In the genomic region with DNA sequence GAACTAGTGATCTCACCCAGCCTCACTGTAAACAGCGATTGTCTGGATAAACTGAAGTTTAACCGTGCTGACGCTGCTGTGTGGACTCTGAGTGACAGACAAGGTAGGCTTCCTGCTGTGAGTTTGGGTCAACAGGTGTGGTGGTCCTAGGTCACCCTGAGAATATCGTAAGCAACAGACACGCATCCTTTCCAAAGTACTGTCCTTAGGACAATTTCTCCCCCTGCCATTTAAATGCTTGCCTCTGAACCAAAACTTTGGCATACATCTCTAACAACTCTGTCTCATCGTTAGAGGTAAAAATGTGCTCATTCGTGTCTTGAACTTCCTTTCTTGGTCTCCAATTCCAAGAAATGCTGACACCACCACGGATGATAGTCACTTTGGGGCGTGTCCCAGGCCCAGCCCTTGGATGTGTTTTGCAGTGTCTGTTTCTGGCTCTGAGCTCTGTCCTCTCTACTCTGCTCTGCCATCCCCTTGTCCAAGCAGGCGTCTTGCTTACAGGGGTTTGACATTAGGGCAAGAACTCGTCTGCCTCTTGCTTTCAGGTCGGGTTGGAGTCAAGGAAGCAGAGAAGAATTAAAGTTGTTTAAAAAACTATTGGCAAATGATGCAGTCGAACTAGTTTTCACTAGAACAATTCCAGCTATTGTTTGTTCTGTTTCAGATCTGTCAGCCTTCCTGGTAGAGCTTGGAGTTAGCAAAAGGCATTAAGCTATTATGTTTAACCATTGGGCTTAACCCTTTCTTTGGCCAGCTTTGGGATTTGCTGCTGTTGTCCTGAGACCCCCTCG, we compare ENCODE assay signal across 9 cellular contexts.
DNase-seq lines count a peak whose midpoint lies in the region; ATAC-seq lines count a peak whose summit lies in the region.
"Had no signal": no experiment of that assay in that cellular context is flagged by ENCODE, and none has a peak within 500 bp of the region (broad histone marks: within the 10 kb centered on the region; RNA-seq: fewer than 3 reads in every experiment).

No MANE protein-coding gene starts in this region.

- CTCF ChIA-PET in activated CD4-positive, alpha-beta memory T cell treated with anti-CD3 and anti-CD28 coated beads for 36 hours (lab: Charles Lee): interaction anchor here (0.9 kb wide), 1 partner anchor 238 kb away, joined by 4 read pairs; no protein-coding TSS in a partner anchor

- no peaks in the 10 kb centered on the region for H3K36me3 Mint-ChIP-seq in activated CD4-positive, alpha-beta memory T cell treated with anti-CD3 and anti-CD28 coated beads for 36 hours
- no peaks in the 10 kb centered on the region for H3K36me3 Mint-ChIP-seq in stimulated activated naive CD8-positive, alpha-beta T cell treated with anti-CD3 and anti-CD28 coated beads, Interleukin-15, Interleukin-2, amounts not matched to agents 100 ng/mL and 50 ng/mL, for 24 hours (ENCODE audit: low read depth)

- POLR2A ChIA-PET in activated CD4-positive, alpha-beta memory T cell treated with anti-CD3 and anti-CD28 coated beads for 36 hours (lab: Charles Lee): no interaction called here

- no peak for ATAC-seq in HG02588 (IDR thresholded peaks at IDR 0.05; ENCODE audit: unreplicated experiment)
- no peak for ATAC-seq in GM21447 (IDR thresholded peaks at IDR 0.05; ENCODE audit: unreplicated experiment)

- peaks cover 19% of the 10 kb centered on the region for H3K27me3 Mint-ChIP-seq in activated CD4-positive, alpha-beta memory T cell treated with anti-CD3 and anti-CD28 coated beads for 36 hours
- H3K27me3 Mint-ChIP-seq in stimulated activated naive CD8-positive, alpha-beta T cell treated with anti-CD3 and anti-CD28 coated beads, Interleukin-15, Interleukin-2, amounts not matched to agents 100 ng/mL and 50 ng/mL, for 24 hours: peaks cover 41% of the 10 kb centered on the region

- H3K27ac Mint-ChIP-seq in activated CD4-positive, alpha-beta memory T cell treated with anti-CD3 and anti-CD28 coated beads for 36 hours: peak overlapping the region; percentile 31
- H3K27ac Mint-ChIP-seq in stimulated activated naive CD8-positive, alpha-beta T cell treated with anti-CD3 and anti-CD28 coated beads, Interleukin-15, Interleukin-2, amounts not matched to agents 100 ng/mL and 50 ng/mL, for 24 hours: peak overlapping the region; percentile 36

- no peak overlapping the region for H3K4me3 Mint-ChIP-seq in activated CD4-positive, alpha-beta memory T cell treated with anti-CD3 and anti-CD28 coated beads for 36 hours
- H3K4me3 Mint-ChIP-seq in stimulated activated naive CD8-positive, alpha-beta T cell treated with anti-CD3 and anti-CD28 coated beads, Interleukin-15, Interleukin-2, amounts not matched to agents 100 ng/mL and 50 ng/mL, for 24 hours: no peak overlapping the region

- no peaks in the 10 kb centered on the region for H3K9me3 Mint-ChIP-seq in activated CD4-positive, alpha-beta memory T cell treated with anti-CD3 and anti-CD28 coated beads for 36 hours
- no peaks in the 10 kb centered on the region for H3K9me3 Mint-ChIP-seq in stimulated activated naive CD8-positive, alpha-beta T cell treated with anti-CD3 and anti-CD28 coated beads, Interleukin-15, Interleukin-2, amounts not matched to agents 100 ng/mL and 50 ng/mL, for 24 hours

- intact Hi-C loops in activated CD4-positive, alpha-beta memory T cell treated with anti-CD3 and anti-CD28 coated beads for 36 hours (cut with micrococcal nuclease): loop anchor here (10.0 kb wide), 1 partner anchor 205 kb away; no protein-coding TSS in a partner anchor

- peaks cover 35% of the 10 kb centered on the region for H3K4me1 Mint-ChIP-seq in activated CD4-positive, alpha-beta memory T cell treated with anti-CD3 and anti-CD28 coated beads for 36 hours (ENCODE audit: low read depth)
- peaks cover 23% of the 10 kb centered on the region for H3K4me1 Mint-ChIP-seq in stimulated activated naive CD8-positive, alpha-beta T cell treated with anti-CD3 and anti-CD28 coated beads, Interleukin-15, Interleukin-2, amounts not matched to agents 100 ng/mL and 50 ng/mL, for 24 hours (ENCODE audit: low read depth)

- DNase-seq in SIG-M5 treated with dmso at 0.1 percent for 504 hours (lab: John Stamatoyannopoulos, UW; ENCODE audit: unreplicated experiment) (peak; percentile 50), SIG-M5 (lab: John Stamatoyannopoulos, UW) (no peak), globus pallidus (ENCODE audit: low spot score) (peak; percentile 9), NCI-H2081 (lab: John Stamatoyannopoulos, UW) (no peak)
- DNase-seq in activated CD4-positive, alpha-beta memory T cell treated with anti-CD3 and anti-CD28 coated beads for 36 hours: peak; percentile 76
- DNase-seq: NCI-H446 had no signal

Comparison
In these comparisons a context has a peak if more than half of its experiments do, and no peak if none do; other contexts are left out.
1. DNase-seq: peak in SIG-M5 treated with dmso at 0.1 percent for 504 hours (single experiment), activated CD4-positive, alpha-beta memory T cell treated with anti-CD3 and anti-CD28 coated beads for 36 hours (single experiment) and globus pallidus (single experiment); none in SIG-M5 (single experiment) and NCI-H2081 (0 of 2).